ENCODE assay signal across 8 cellular contexts in genomic region chr10:102431452-102432124, GRCh38. TPM values are rescaled to one million over a fixed set of nuclear protein-coding genes. Genes with fewer than 3 reads are reported as not detected.
DNase-seq lines count a peak whose midpoint lies in the region; ATAC-seq and TF ChIP-seq lines count a peak whose summit lies in the region.

No MANE protein-coding gene starts in this region.

- H3K27me3 ChIP-seq in right atrium auricular region, result no peaks in the 10 kb centered on the region
- H3K27me3 ChIP-seq in skeletal muscle tissue (ENCODE audit: control insufficient read depth in 3 of 3, insufficient read depth in 3 of 3, low read length in 3 of 3), result peaks cover 6 to 20% (median 11%) of the 10 kb centered on the region in 3 donors

- H3K27ac ChIP-seq in right atrium auricular region (peak overlapping the region; percentile 85 to 90), skeletal muscle tissue (ENCODE audit: low read depth, low read length) (peak overlapping the region; percentile 74)

- peak overlapping the region; percentile 94 for H3K27ac Mint-ChIP-seq in activated T-helper 1 cell treated with anti-CD3 and anti-CD28 coated beads, Interleukin-12 subunit alpha, Interleukin-12 subunit beta, Interleukin-2, Interleukin-4 antibody, amounts not matched to agents 30 ng/mL and 10 ng/mL and 1 ng/mL, durations not matched to agents 14 hours and 24 hours and 36 hours

- H3K36me3 Mint-ChIP-seq in activated T-helper 1 cell treated with anti-CD3 and anti-CD28 coated beads, Interleukin-12 subunit alpha, Interleukin-12 subunit beta, Interleukin-2, Interleukin-4 antibody, amounts not matched to agents 30 ng/mL and 10 ng/mL and 1 ng/mL, durations not matched to agents 14 hours and 24 hours and 36 hours (ENCODE audit: low read depth), result peaks cover 14% of the 10 kb centered on the region

- peaks cover 0 to 21% of the 10 kb centered on the region in 2 donors for H3K4me1 ChIP-seq in right atrium auricular region
- peaks cover 12 to 21% (median 20%) of the 10 kb centered on the region in 3 donors for H3K4me1 ChIP-seq in skeletal muscle tissue (ENCODE audit: control insufficient read depth in 3 of 3, insufficient read depth in 3 of 3, low read length in 3 of 3)

- no peaks in the 10 kb centered on the region for H3K9me3 ChIP-seq in right atrium auricular region
- H3K9me3 ChIP-seq in skeletal muscle tissue (ENCODE audit: control insufficient read depth in 3 of 3, low read length in 3 of 3), result no peaks in the 10 kb centered on the region

- no peaks in the 10 kb centered on the region for H3K36me3 ChIP-seq in right atrium auricular region
- H3K36me3 ChIP-seq in skeletal muscle tissue (ENCODE audit: control insufficient read depth in 3 of 3, insufficient read depth in 3 of 3, low read length in 3 of 3), result peaks cover 3% of the 10 kb centered on the region in 3 donors

- no peak for TF ChIP-seq CTCF in right atrium auricular region (IDR thresholded peaks at IDR 0.05)

- peaks cover 53% of the 10 kb centered on the region for H3K4me1 Mint-ChIP-seq in activated T-helper 1 cell treated with anti-CD3 and anti-CD28 coated beads, Interleukin-12 subunit alpha, Interleukin-12 subunit beta, Interleukin-2, Interleukin-4 antibody, amounts not matched to agents 30 ng/mL and 10 ng/mL and 1 ng/mL, durations not matched to agents 14 hours and 24 hours and 36 hours (ENCODE audit: low read depth)

- no peaks in the 10 kb centered on the region for H3K9me3 Mint-ChIP-seq in activated T-helper 1 cell treated with anti-CD3 and anti-CD28 coated beads, Interleukin-12 subunit alpha, Interleukin-12 subunit beta, Interleukin-2, Interleukin-4 antibody, amounts not matched to agents 30 ng/mL and 10 ng/mL and 1 ng/mL, durations not matched to agents 14 hours and 24 hours and 36 hours

- H3K9ac ChIP-seq in skeletal muscle tissue (ENCODE audit: low read depth in 1 of 3, low read length in 3 of 3), result peak overlapping the region; percentile 93 to 96 (median 93)

- intact Hi-C loops in activated T-helper 1 cell treated with anti-CD3 and anti-CD28 coated beads, Interleukin-12 subunit alpha, Interleukin-12 subunit beta, Interleukin-2, Interleukin-4 antibody, amounts not matched to agents 30 ng/mL and 10 ng/mL and 1 ng/mL, durations not matched to agents 14 hours and 24 hours and 36 hours (cut with micrococcal nuclease), result loop anchor here (1.0 kb wide), 7 partner anchors 10 to 299 kb away; partner anchors contain the start of genes ACTR1A, GBF1 and NFKB2

- ATAC-seq in HG03196 (IDR thresholded peaks at IDR 0.05; ENCODE audit: unreplicated experiment), result peak; percentile 13

- no peaks in the 10 kb centered on the region for H3K27me3 Mint-ChIP-seq in activated T-helper 1 cell treated with anti-CD3 and anti-CD28 coated beads, Interleukin-12 subunit alpha, Interleukin-12 subunit beta, Interleukin-2, Interleukin-4 antibody, amounts not matched to agents 30 ng/mL and 10 ng/mL and 1 ng/mL, durations not matched to agents 14 hours and 24 hours and 36 hours (ENCODE audit: insufficient read depth)

- H3K4me3 ChIP-seq in right atrium auricular region (peak overlapping the region; percentile 92 to 95), skeletal muscle tissue (ENCODE audit: low read length in 3 of 3) (peak overlapping the region; percentile 96 to 99 (median 98))

- H3K4me3 Mint-ChIP-seq in activated T-helper 1 cell treated with anti-CD3 and anti-CD28 coated beads, Interleukin-12 subunit alpha, Interleukin-12 subunit beta, Interleukin-2, Interleukin-4 antibody, amounts not matched to agents 30 ng/mL and 10 ng/mL and 1 ng/mL, durations not matched to agents 14 hours and 24 hours and 36 hours, result peak overlapping the region; percentile 95

- DNase-seq in AG20443 (ENCODE audit: low spot score) (peak; percentile 55), right atrium auricular region (ENCODE audit: low spot score) (no peak), superior temporal gyrus (ENCODE audit: extremely low spot score) (no peak), germinal center (ENCODE audit: low spot score) (no peak)
- no peak for DNase-seq in activated T-helper 1 cell treated with anti-CD3 and anti-CD28 coated beads, Interleukin-12 subunit alpha, Interleukin-12 subunit beta, Interleukin-2, Interleukin-4 antibody, amounts not matched to agents 30 ng/mL and 10 ng/mL and 1 ng/mL, durations not matched to agents 14 hours and 24 hours and 36 hours (ENCODE audit: low spot score)
- no peak for DNase-seq in stimulated activated CD4-positive, alpha-beta T cell treated with anti-CD3 and anti-CD28 coated beads, Interleukin-1b, Interleukin-23, amount 100 ng/mL, for 48 hours

RNA-seq across cellular contexts. Expression of gene CUEDC2, which starts 0.8 kb away (rescaled TPM):
- total RNA-seq in activated T-helper 1 cell treated with anti-CD3 and anti-CD28 coated beads, Interleukin-12 subunit alpha, Interleukin-12 subunit beta, Interleukin-2, Interleukin-4 antibody, amounts not matched to agents 30 ng/mL and 10 ng/mL and 1 ng/mL, durations not matched to agents 14 hours and 24 hours and 36 hours, result 59.0 and 59.4 TPM in 2 replicates
- total RNA-seq in right atrium auricular region (10 to 100 TPM; 79.1 to 87.1 TPM), skeletal muscle tissue (31.3 TPM)

RNA-seq across cellular contexts. Expression of gene FBXL15, which starts 11.0 kb away (rescaled TPM):
- total RNA-seq in activated T-helper 1 cell treated with anti-CD3 and anti-CD28 coated beads, Interleukin-12 subunit alpha, Interleukin-12 subunit beta, Interleukin-2, Interleukin-4 antibody, amounts not matched to agents 30 ng/mL and 10 ng/mL and 1 ng/mL, durations not matched to agents 14 hours and 24 hours and 36 hours, result 14.5 and 18.5 TPM in 2 replicates
- 10 to 100 TPM; 16.6 to 21.3 TPM for total RNA-seq in right atrium auricular region
- 3.1 TPM for total RNA-seq in skeletal muscle tissue

RNA-seq across cellular contexts. Expression of gene PSD, which starts 13.0 kb away (rescaled TPM):
- 9.9 and 10.6 TPM in 2 replicates for total RNA-seq in activated T-helper 1 cell treated with anti-CD3 and anti-CD28 coated beads, Interleukin-12 subunit alpha, Interleukin-12 subunit beta, Interleukin-2, Interleukin-4 antibody, amounts not matched to agents 30 ng/mL and 10 ng/mL and 1 ng/mL, durations not matched to agents 14 hours and 24 hours and 36 hours
- total RNA-seq in right atrium auricular region (1 to 10 TPM; 2.2 to 9.7 TPM), skeletal muscle tissue (3.7 TPM)

RNA-seq across cellular contexts. Expression of gene C10orf95, which starts 19.8 kb away (rescaled TPM):
- total RNA-seq in activated T-helper 1 cell treated with anti-CD3 and anti-CD28 coated beads, Interleukin-12 subunit alpha, Interleukin-12 subunit beta, Interleukin-2, Interleukin-4 antibody, amounts not matched to agents 30 ng/mL and 10 ng/mL and 1 ng/mL, durations not matched to agents 14 hours and 24 hours and 36 hours, result 0.29 and 0.37 TPM in 2 replicates
- not detected for total RNA-seq in right atrium auricular region
- total RNA-seq in skeletal muscle tissue, result not detected

RNA-seq across cellular contexts. Expression of gene NFKB2, which starts 36.1 kb away (rescaled TPM):
- total RNA-seq in activated T-helper 1 cell treated with anti-CD3 and anti-CD28 coated beads, Interleukin-12 subunit alpha, Interleukin-12 subunit beta, Interleukin-2, Interleukin-4 antibody, amounts not matched to agents 30 ng/mL and 10 ng/mL and 1 ng/mL, durations not matched to agents 14 hours and 24 hours and 36 hours, result 307 and 322 TPM in 2 replicates
- total RNA-seq in right atrium auricular region, result 10 to 100 TPM in 1 of 2 donors, 1 to 10 TPM in 1; 7.3 to 15.6 TPM
- 11.0 TPM for total RNA-seq in skeletal muscle tissue
